ENCODE assay signal across 13 cellular contexts in genomic region chr2:108363048-108363899, GRCh38. TPM values are rescaled to one million over a fixed set of nuclear protein-coding genes. Genes with fewer than 3 reads are reported as not detected.
A peak's percentile ranks its signal among the peaks of the same experiment; 100 is the strongest.
DNase-seq lines count a peak whose midpoint lies in the region; ATAC-seq, FAIRE-seq and TF ChIP-seq lines count a peak whose summit lies in the region.
"Had no signal": no experiment of that assay in that cellular context is flagged by ENCODE, and none has a peak within 500 bp of the region (broad histone marks: within the 10 kb centered on the region; RNA-seq: fewer than 3 reads in every experiment).

No MANE protein-coding gene starts in this region.

- no peak overlapping the region for H3K14ac ChIP-seq in H1 (ENCODE audit: insufficient read length)

- no peak overlapping the region for H3K9ac ChIP-seq in MM.1S (ENCODE audit: low read length)
- no peak overlapping the region for H3K9ac ChIP-seq in H1 (replicated peaks in 1 of 4; ENCODE audit: extremely low read depth in 1 of 4, low read depth in 3 of 4, low read length in 3 of 4)

- peaks cover 31% of the 10 kb centered on the region for H3K4me1 ChIP-seq in MM.1S (ENCODE audit: low read length)
- peaks cover 0 to 4% (median 3%) of the 10 kb centered on the region in 4 experiments; a peak in 2 of 7 replicates for H3K4me1 ChIP-seq in H1 (replicated peaks in 1 of 4; ENCODE audit: control insufficient read depth in 3 of 4, insufficient read depth in 4 of 4, low read length in 3 of 4)
- H3K4me1 ChIP-seq in tibial nerve: no peaks in the 10 kb centered on the region
- no peaks in the 10 kb centered on the region for H3K4me1 ChIP-seq in uterus
- H3K4me1 ChIP-seq: prostate gland had no signal

- H3K27me3 ChIP-seq in MM.1S (replicated peaks; ENCODE audit: insufficient read depth, low read length) (no peaks in the 10 kb centered on the region), H1 (replicated peaks in 1 of 4; ENCODE audit: control insufficient read depth in 3 of 4, extremely low read depth in 1 of 4, insufficient read depth in 3 of 4, low read length in 3 of 4) (no peaks in the 10 kb centered on the region), tibial nerve (no peaks in the 10 kb centered on the region), uterus (no peaks in the 10 kb centered on the region)

- peak overlapping the region; percentile 63 for H2AFZ ChIP-seq in MM.1S (ENCODE audit: low read length)
- peak overlapping the region; percentile 86 for H2AFZ ChIP-seq in H1 (ENCODE audit: low read length)

- H3K9me2 ChIP-seq in MM.1S (replicated peaks; ENCODE audit: insufficient read depth, low read length): no peaks in the 10 kb centered on the region

- TF ChIP-seq RAD21 in H1 (IDR thresholded peaks at IDR 0.05 in 1 of 2, conservative IDR thresholded peaks at IDR 0.05 in 1 of 2; ENCODE audit: low read depth in 2 of 2, low read length in 2 of 2): no peak

- H4K20me1 ChIP-seq in MM.1S (ENCODE audit: insufficient read depth, low read length) (no peaks in the 10 kb centered on the region), H1 (replicated peaks in 1 of 2; ENCODE audit: control insufficient read depth in 1 of 2, insufficient read depth in 2 of 2, low read length in 2 of 2) (no peaks in the 10 kb centered on the region)

- no peak for TF ChIP-seq CTCF in MM.1S (IDR thresholded peaks at IDR 0.05; ENCODE audit: low read length)
- TF ChIP-seq CTCF in H1 (IDR thresholded peaks at IDR 0.05; ENCODE audit: control extremely low read depth in 1 of 3, insufficient read depth in 1 of 3, low read depth in 1 of 3, low read length in 3 of 3): no peak
- TF ChIP-seq CTCF in tibial nerve (IDR thresholded peaks at IDR 0.05): no peak
- TF ChIP-seq CTCF in uterus (IDR thresholded peaks at IDR 0.05): no peak

- TF ChIP-seq POLR2A in H1 (IDR thresholded peaks at IDR 0.05; ENCODE audit: control extremely low read depth in 1 of 2, low read depth in 2 of 2, low read length in 2 of 2) (no peak), tibial nerve (IDR thresholded peaks at IDR 0.05) (no peak), uterus (IDR thresholded peaks at IDR 0.05) (no peak)

- no peaks in the 10 kb centered on the region for H3K23me2 ChIP-seq in H1 (ENCODE audit: low read depth, low read length)

- H2BK120ac ChIP-seq in H1 (replicated peaks; ENCODE audit: low read depth, low read length): no peak overlapping the region

- WGBS in H1 (ENCODE audit: extremely low coverage in 1 of 2, insufficient coverage in 1 of 2, insufficient read length in 1 of 2, insufficient replicate concordance in 2 of 2, low coverage in 1 of 2, low lambda C conversion rate in 2 of 2, missing lambda C conversion rate in 1 of 2), 2 experiments: 88% methylated on average over 6 of the region's 6 CpGs; no CpG with 5 or more reads in 1 of the 2 experiments
- 69 to 72% methylated on average over 6 of the region's 6 CpGs for WGBS in tibial nerve, 2 donors

- FAIRE-seq in H1 (lab: Jason Lieb, UNC): no peak

- 0 out of 2 replicates have a peak overlapping the region, but pooled peaks have one; percentile 55 for H2BK12ac ChIP-seq in H1 (ENCODE audit: low read depth, low read length)

- CTCF ChIA-PET in H1 (lab: Charles Lee; ENCODE audit: partially characterized antibody): interaction anchor here (0.5 to 1.6 kb wide), 6 partner anchors 10 to 274 kb away, joined by 3 to 5 read pairs (median 4); no protein-coding TSS in a partner anchor

- no peaks in the 10 kb centered on the region for H3K79me2 ChIP-seq in MM.1S (ENCODE audit: low read length)
- H3K79me2 ChIP-seq in H1 (ENCODE audit: control insufficient read depth in 1 of 2, insufficient read depth in 2 of 2, low read length in 2 of 2): no peaks in the 10 kb centered on the region

- H3K56ac ChIP-seq in H1 (replicated peaks; ENCODE audit: insufficient read length, low read depth, low read length): no peak overlapping the region

- 0 out of 2 replicates have a peak overlapping the region, but pooled peaks have one; percentile 0 for H2AK5ac ChIP-seq in H1 (ENCODE audit: low read depth, low read length)

- H3K27ac ChIP-seq in MM.1S (ENCODE audit: low read length): peak overlapping the region; percentile 50; the same call in 1 of the 2 replicates
- peak overlapping the region; percentile 35; the same call in 1 of the 2 replicates for H3K27ac ChIP-seq in H1 (ENCODE audit: low read depth, low read length)
- H3K27ac ChIP-seq in tibial nerve: no peak overlapping the region
- no peak overlapping the region for H3K27ac ChIP-seq in uterus
- H3K27ac ChIP-seq: prostate gland had no signal

- no peak overlapping the region for H4K5ac ChIP-seq in H1 (ENCODE audit: insufficient read length, low read depth, low read length)

- H3K79me1 ChIP-seq in H1 (ENCODE audit: low read depth, low read length): no peaks in the 10 kb centered on the region

- POLR2A ChIA-PET in H1 (lab: Charles Lee; ENCODE audit: partially characterized antibody): no interaction called here

- H3K4ac ChIP-seq in H1 (replicated peaks; ENCODE audit: insufficient read length, low read depth, low read length): no peak overlapping the region

- peak; percentile 63 for ATAC-seq in GM19351 (IDR thresholded peaks at IDR 0.05; ENCODE audit: unreplicated experiment)

- no peak overlapping the region for H4K8ac ChIP-seq in H1 (ENCODE audit: extremely low read depth, insufficient read depth, low read length)

- no peak overlapping the region for H2BK20ac ChIP-seq in H1 (ENCODE audit: low read length)

- intact Hi-C loops in uterus (cut with DNase I; ENCODE audit: low total_unique reads): no loop called here

- in situ Hi-C loops in Caki2 (cut with HindIII; ENCODE audit: low pct_unique_long_range_greater_than_20kb, low sequenced_read_pairs): no loop called here

- no peak overlapping the region for H3K23ac ChIP-seq in H1 (ENCODE audit: insufficient read length)

- H3K9me3 ChIP-seq in MM.1S (replicated peaks; ENCODE audit: insufficient read depth, low read length): no peaks in the 10 kb centered on the region
- H3K9me3 ChIP-seq in H1 (ENCODE audit: insufficient read depth in 2 of 2, low read depth in 1 of 2, low read length in 1 of 2): no peaks in the 10 kb centered on the region
- H3K9me3 ChIP-seq in tibial nerve: peaks cover 0 to 9% (median 0%) of the 10 kb centered on the region in 4 donors
- no peaks in the 10 kb centered on the region for H3K9me3 ChIP-seq in uterus
- H3K9me3 ChIP-seq: prostate gland had no signal

- peaks cover 6% of the 10 kb centered on the region for H3F3A ChIP-seq in MM.1S (ENCODE audit: insufficient read depth, low read length)

- no peaks in the 10 kb centered on the region for H3K36me3 ChIP-seq in MM.1S (replicated peaks; ENCODE audit: insufficient read depth, low read length)
- no peaks in the 10 kb centered on the region for H3K36me3 ChIP-seq in H1 (ENCODE audit: control insufficient read depth in 2 of 4, insufficient read depth in 4 of 4, low read length in 3 of 4)
- H3K36me3 ChIP-seq in tibial nerve: no peaks in the 10 kb centered on the region
- no peaks in the 10 kb centered on the region for H3K36me3 ChIP-seq in uterus
- H3K36me3 ChIP-seq: prostate gland had no signal

- no peak overlapping the region for H3K18ac ChIP-seq in H1 (ENCODE audit: extremely low read depth, low read length)

- H3K4me3 ChIP-seq in MM.1S (ENCODE audit: low read length): peak overlapping the region; percentile 3; the same call in 1 of the 2 replicates
- no peak overlapping the region for H3K4me3 ChIP-seq in H1 (ENCODE audit: extremely low read depth in 1 of 4, insufficient read depth in 2 of 4, low read depth in 3 of 4, low read length in 4 of 4)
- H3K4me3 ChIP-seq in tibial nerve: no peak overlapping the region
- no peak overlapping the region for H3K4me3 ChIP-seq in uterus
- H3K4me3 ChIP-seq: prostate gland had no signal

- no peak for TF ChIP-seq EP300 in H1 (IDR thresholded peaks at IDR 0.05; ENCODE audit: borderline replicate concordance in 1 of 2, low read depth in 2 of 2, low read length in 2 of 2)
- TF ChIP-seq EP300 in tibial nerve (IDR thresholded peaks at IDR 0.05): no peak

- H2BK15ac ChIP-seq in H1 (ENCODE audit: low read length): no peak overlapping the region

- DNase-seq in Caki2 (ENCODE audit: low read depth) (peak; percentile 50), MM.1S (peak; percentile 46), H1 (ENCODE audit: low read depth in 1 of 2, low spot score in 2 of 2) (no peak), tibial nerve (ENCODE audit: low spot score in 2 of 2) (no peak), A172 (ENCODE audit: low spot score) (no peak), cerebellar cortex (ENCODE audit: low spot score) (no peak), uterus (no peak)
- DNase-seq: activated CD4-positive, alpha-beta T cell treated with anti-CD3 and anti-CD28 coated beads, Interleukin-2, amount 10 ng/mL, durations not matched to agents 7 days and 5 days; CD4-positive, CD25-positive, alpha-beta regulatory T cell; mesendoderm; NCI-H1436 had no signal

- no peak overlapping the region for H4K91ac ChIP-seq in H1 (replicated peaks; ENCODE audit: insufficient read length, low read length)

- H2BK5ac ChIP-seq in H1 (ENCODE audit: low read depth, low read length): peak overlapping the region; percentile 29; the same call in 1 of the 2 replicates

- peak overlapping the region; percentile 38 for H3K4me2 ChIP-seq in MM.1S (ENCODE audit: low read depth, low read length)
- H3K4me2 ChIP-seq in H1 (ENCODE audit: insufficient read depth in 1 of 2, low read depth in 2 of 2, low read length in 2 of 2): no peak overlapping the region

TF ChIP-seq in H1, 55 proteins besides CTCF, POLR2A, EP300 and RAD21 (continues in another document):
- no peak for TF ChIP-seq CHD1 (IDR thresholded peaks at IDR 0.05; ENCODE audit: low read depth, low read length)
- TF ChIP-seq MAX (IDR thresholded peaks at IDR 0.05): no peak
- no peak for TF ChIP-seq RBBP5 (IDR thresholded peaks at IDR 0.05; ENCODE audit: borderline replicate concordance, low read depth, low read length)
- no peak for TF ChIP-seq JUN (IDR thresholded peaks at IDR 0.05; ENCODE audit: low read depth, low read length)
- TF ChIP-seq YY1 (IDR thresholded peaks at IDR 0.05; ENCODE audit: low read depth, low read length): no peak

RNA-seq across cellular contexts. Expression of gene SULT1C4, which starts 14.5 kb away (rescaled TPM):
- total RNA-seq in Caki2 (2014; rRNA removed; shearing (Covaris generic); ENCODE audit: low replicate concordance): 5.1 and 7.5 TPM in 2 replicates
- 2.1 and 2.9 TPM in 2 replicates for total RNA-seq in H1 (2021; fragmentation: NEBNext Ultra II Directional; extraction: Animal tissue kit (Norgen Biotek cat#: 25700))
- polyA plus RNA-seq in H1 (2011; rRNA removed): 1.5 and 1.6 TPM in 2 replicates
- polyA plus RNA-seq in H1 (2011; cell fraction: cytosol; rRNA removed): 1.8 TPM
- polyA plus RNA-seq in H1 (2011; cell fraction: nucleus; rRNA removed): 1.6 TPM
- polyA plus RNA-seq in H1 (2012, experiment 1 of 2): 1.7 to 2.7 TPM (median 2.2 TPM) in 4 replicates
- polyA plus RNA-seq in H1 (2012, experiment 2 of 2): 0.87 TPM
- polyA plus RNA-seq in H1 (2013, experiment 1 of 2): 0.99 TPM
- 1.0 TPM for polyA plus RNA-seq in H1 (2013, experiment 2 of 2)
- 1.9 and 2.6 TPM in 2 replicates for polyA minus RNA-seq in H1 (2011; rRNA and poly(A)+ RNA removed)
- 1.0 TPM for polyA minus RNA-seq in H1 (2011; cell fraction: cytosol; rRNA and poly(A)+ RNA removed)
- 1.6 TPM for polyA minus RNA-seq in H1 (2011; cell fraction: nucleus; rRNA and poly(A)+ RNA removed)
- total RNA-seq in tibial nerve: 1 to 10 TPM; 1.7 to 5.7 (median 3.1) TPM
- total RNA-seq in A172 (2014; rRNA removed; shearing (Covaris generic)): not detected in 2 replicates
- total RNA-seq in uterus: 10 to 100 TPM; 12.0 to 33.4 (median 13.2) TPM
- total RNA-seq: activated CD4-positive, alpha-beta T cell treated with anti-CD3 and anti-CD28 coated beads, Interleukin-2, amount 10 ng/mL, durations not matched to agents 7 days and 5 days had no signal
- polyA plus RNA-seq: CD4-positive, CD25-positive, alpha-beta regulatory T cell had no signal

Comparison
In these comparisons a context has a peak if more than half of its experiments do, and no peak if none do; other contexts are left out.
1. DNase-seq: peak in Caki2 (single experiment) and MM.1S (single experiment); none in H1 (0 of 2), tibial nerve (0 of 2), A172 (single experiment), cerebellar cortex (single experiment) and uterus (0 of 2).
2. H3K27ac ChIP-seq: peak in MM.1S (single experiment) and H1 (single experiment); none in tibial nerve (0 of 4) and uterus (0 of 2).